ENCODE assay signal across 8 cellular contexts in the genomic region with DNA sequence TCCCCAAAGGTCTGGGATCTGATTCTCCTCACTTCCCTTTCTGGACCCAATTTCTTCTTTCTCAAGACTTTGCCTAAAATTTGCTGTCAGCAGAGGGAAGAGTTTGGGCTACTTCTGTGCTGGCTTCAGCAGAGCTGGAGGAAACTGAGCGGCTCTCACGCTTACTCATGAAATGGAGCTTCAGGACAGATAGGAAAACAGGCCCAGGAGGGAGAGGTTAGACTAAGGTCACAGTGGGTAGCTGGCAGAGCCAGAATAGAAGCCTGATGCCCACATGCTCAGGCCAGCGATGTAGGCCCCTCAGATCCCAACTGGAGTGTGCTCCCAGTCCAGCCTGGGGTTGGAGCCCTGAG. TPM values are rescaled to one million over a fixed set of nuclear protein-coding genes. Genes with fewer than 3 reads are reported as not detected.
A peak's percentile ranks its signal among the peaks of the same experiment; 100 is the strongest.
DNase-seq lines count a peak whose midpoint lies in the region; ATAC-seq, FAIRE-seq and TF ChIP-seq lines count a peak whose summit lies in the region.

No MANE protein-coding gene starts in this region.

- no peak for TF ChIP-seq EP300 in transverse colon (IDR thresholded peaks at IDR 0.05; ENCODE audit: low read depth)

- H3K9me3 ChIP-seq in right lobe of liver (no peaks in the 10 kb centered on the region), transverse colon (no peaks in the 10 kb centered on the region)

- intact Hi-C loops in right lobe of liver (cut with DNase I) (loop anchor here in 1 of 2 donors (10.0 kb wide), 1 partner anchor 51 kb away; a partner anchor contains a TSS), transverse colon (cut with DNase I; ENCODE audit: low total_unique reads) (no loop called here)

- H3K4me3 ChIP-seq in GM08714 (ENCODE audit: low read length): peak overlapping the region; percentile 72
- no peak overlapping the region for H3K4me3 ChIP-seq in KMS-11 (IDR thresholded peaks at IDR 0.05; ENCODE audit: insufficient read depth, low read depth, low read length)
- H3K4me3 ChIP-seq in bronchial epithelial cell (ENCODE audit: low read depth, low read length): peak overlapping the region; percentile 98
- H3K4me3 ChIP-seq in right lobe of liver: peak overlapping the region; percentile 85 to 98 (median 85)
- H3K4me3 ChIP-seq in transverse colon: peak overlapping the region; percentile 52 to 84 (median 80)

- no peak for TF ChIP-seq POLR2A in right lobe of liver (IDR thresholded peaks at IDR 0.05)
- no peak for TF ChIP-seq POLR2A in transverse colon (IDR thresholded peaks at IDR 0.05)

- H3K79me2 ChIP-seq in KMS-11 (ENCODE audit: insufficient read depth, low read depth): no peaks in the 10 kb centered on the region

- TF ChIP-seq CTCF in KMS-11 (conservative IDR thresholded peaks at IDR 0.05; ENCODE audit: low read depth, low read length) (no peak), bronchial epithelial cell (IDR thresholded peaks at IDR 0.05; ENCODE audit: insufficient read depth, low read length, severe bottlenecking) (no peak), right lobe of liver (IDR thresholded peaks at IDR 0.05) (no peak), transverse colon (IDR thresholded peaks at IDR 0.05) (no peak)

- in situ Hi-C loops in transverse colon (cut with MboI; ENCODE audit: low pct_ligation_motif_present in 1 of 4, low pct_unique_long_range_greater_than_20kb in 1 of 4, low sequenced_read_pairs in 3 of 4): no loop called here

- peak overlapping the region; percentile 98 for H3K4me2 ChIP-seq in KMS-11

- H3K4me1 ChIP-seq in KMS-11 (ENCODE audit: low read depth, poor library complexity, severe bottlenecking) (peaks cover 7% of the 10 kb centered on the region), right lobe of liver (peaks cover 0 to 11% (median 2%) of the 10 kb centered on the region in 4 donors), transverse colon (peaks cover 8 to 15% (median 9%) of the 10 kb centered on the region in 4 donors)

- DNase-seq in bronchial epithelial cell (ENCODE audit: low read depth) (peak; percentile 19), right lobe of liver (peak in 1 of 3 donors; percentile 21), transverse colon (no peak), NCI-H1930 (lab: John Stamatoyannopoulos, UW) (no peak), GM19239 (ENCODE audit: insufficient read length, low spot score) (no peak), DMS114 treated with DMSO at 0.1 percent for 48 hours (lab: John Stamatoyannopoulos, UW; ENCODE audit: unreplicated experiment) (no peak)

- 4% methylated on average over 3 of the region's 3 CpGs for WGBS in right lobe of liver (ENCODE audit: insufficient coverage, low coverage, low lambda C conversion rate, missing lambda C conversion rate)
- WGBS in transverse colon (ENCODE audit: low coverage in 1 of 2), 2 donors: 7% methylated on average over 3 of the region's 3 CpGs; no CpG with 5 or more reads in 1 of the 2 donors

- H3K27ac ChIP-seq in KMS-11 (no peak overlapping the region), right lobe of liver (peak overlapping the region; percentile 75 to 83 (median 77)), transverse colon (peak overlapping the region; percentile 70 to 77 (median 72))

- FAIRE-seq in bronchial epithelial cell (lab: Jason Lieb, UNC) (no peak), GM19239 (lab: Jason Lieb, UNC) (no peak)

- ATAC-seq in right lobe of liver: peak; percentile 29 to 49 (median 32)

- H3K36me3 ChIP-seq in KMS-11 (ENCODE audit: insufficient read depth) (no peaks in the 10 kb centered on the region), bronchial epithelial cell (ENCODE audit: control insufficient read depth, insufficient read depth, low read length) (peaks cover 4% of the 10 kb centered on the region), right lobe of liver (peaks cover 0 to 2% (median 0%) of the 10 kb centered on the region in 4 donors), transverse colon (no peaks in the 10 kb centered on the region)

- no peaks in the 10 kb centered on the region for H3K27me3 ChIP-seq in KMS-11 (ENCODE audit: insufficient read depth, low read depth)
- H3K27me3 ChIP-seq in bronchial epithelial cell (ENCODE audit: control insufficient read depth, insufficient read depth, low read length): no peaks in the 10 kb centered on the region
- no peaks in the 10 kb centered on the region for H3K27me3 ChIP-seq in right lobe of liver
- H3K27me3 ChIP-seq in transverse colon: no peaks in the 10 kb centered on the region

- H3K9ac ChIP-seq in KMS-11: peak overlapping the region; percentile 67; the same call in 1 of the 2 replicates

- no peaks in the 10 kb centered on the region for H4K20me1 ChIP-seq in KMS-11 (ENCODE audit: insufficient read depth)

- H2AFZ ChIP-seq in KMS-11 (ENCODE audit: low read depth): peak overlapping the region; percentile 92

RNA-seq across cellular contexts. Expression of a gene that starts 0.6 kb away (rescaled TPM):
- total RNA-seq in bronchial epithelial cell (23.4 and 27.9 TPM in 2 replicates), right lobe of liver (10 to 100 TPM; 11.4 to 23.8 (median 14.3) TPM), transverse colon (10 to 100 TPM in 3 of 4 donors, 1 to 10 TPM in 1; 6.7 to 54.5 (median 23.4) TPM)

RNA-seq across cellular contexts. Expression of a gene that starts 50.1 kb away (rescaled TPM):
- total RNA-seq in bronchial epithelial cell (30.3 and 31.3 TPM in 2 replicates), right lobe of liver (100 to 1,000 TPM; 117 to 196 (median 169) TPM), transverse colon (10 to 100 TPM; 29.7 to 75.1 (median 63.8) TPM)

RNA-seq across cellular contexts. Expression of a gene that starts 54.4 kb away (rescaled TPM):
- total RNA-seq in bronchial epithelial cell (113 and 184 TPM in 2 replicates), right lobe of liver (10 to 100 TPM; 53.8 to 74.9 (median 65.5) TPM), transverse colon (100 to 1,000 TPM; 122 to 257 (median 178) TPM)
